1 cellular context compared by ENCODE assay signal in the genomic region with DNA sequence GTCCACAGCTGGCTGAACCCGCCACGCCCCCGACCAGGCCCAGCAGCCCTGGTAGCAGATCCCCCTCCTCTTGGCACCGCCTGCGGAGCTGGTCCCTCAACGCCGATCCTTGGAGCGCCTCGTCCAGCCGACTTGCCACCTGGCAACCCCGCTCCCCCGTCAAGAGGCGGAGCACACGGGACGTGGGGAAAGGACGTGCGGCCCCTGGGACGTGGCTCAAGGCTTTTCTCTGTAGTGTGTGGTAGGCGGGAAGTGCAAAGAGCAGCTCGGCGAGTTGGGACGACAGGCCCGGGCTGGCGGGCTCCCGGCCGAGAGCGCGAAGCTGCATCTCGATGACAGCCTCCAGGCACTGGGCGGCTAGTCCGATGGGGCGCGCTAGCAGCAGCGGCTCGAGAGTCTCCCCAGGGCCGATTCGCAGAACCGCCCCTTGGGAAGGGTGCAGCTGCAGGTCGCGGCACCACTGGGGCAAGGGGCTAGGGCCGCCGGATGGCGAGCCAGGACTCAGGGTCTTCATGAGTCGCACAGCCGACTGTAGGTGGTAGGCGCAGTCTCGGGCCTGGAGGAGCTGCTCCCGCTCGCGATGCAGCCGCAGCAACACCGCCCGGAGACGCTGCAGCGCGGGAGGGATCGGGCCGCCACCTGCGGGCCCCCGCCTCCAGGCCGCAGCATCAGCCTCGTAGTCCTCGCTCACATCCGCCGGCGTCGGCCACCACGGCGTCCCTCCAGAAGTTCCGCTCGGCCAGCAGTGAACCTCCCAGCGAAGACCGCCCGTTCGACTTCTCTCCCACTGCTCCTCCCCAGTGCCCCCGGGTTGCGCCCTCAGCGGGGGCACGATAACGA.
TF ChIP-seq lines count a peak whose summit lies in the region.

No MANE protein-coding gene starts in this region.

TF ChIP-seq in SK-N-SH treated with all-trans-retinoic acid at 6 μM for 48 hours, 23 proteins besides CTCF, POLR2A, EP300 and RAD21 (continued from another document):
- TF ChIP-seq, protein P1, sequence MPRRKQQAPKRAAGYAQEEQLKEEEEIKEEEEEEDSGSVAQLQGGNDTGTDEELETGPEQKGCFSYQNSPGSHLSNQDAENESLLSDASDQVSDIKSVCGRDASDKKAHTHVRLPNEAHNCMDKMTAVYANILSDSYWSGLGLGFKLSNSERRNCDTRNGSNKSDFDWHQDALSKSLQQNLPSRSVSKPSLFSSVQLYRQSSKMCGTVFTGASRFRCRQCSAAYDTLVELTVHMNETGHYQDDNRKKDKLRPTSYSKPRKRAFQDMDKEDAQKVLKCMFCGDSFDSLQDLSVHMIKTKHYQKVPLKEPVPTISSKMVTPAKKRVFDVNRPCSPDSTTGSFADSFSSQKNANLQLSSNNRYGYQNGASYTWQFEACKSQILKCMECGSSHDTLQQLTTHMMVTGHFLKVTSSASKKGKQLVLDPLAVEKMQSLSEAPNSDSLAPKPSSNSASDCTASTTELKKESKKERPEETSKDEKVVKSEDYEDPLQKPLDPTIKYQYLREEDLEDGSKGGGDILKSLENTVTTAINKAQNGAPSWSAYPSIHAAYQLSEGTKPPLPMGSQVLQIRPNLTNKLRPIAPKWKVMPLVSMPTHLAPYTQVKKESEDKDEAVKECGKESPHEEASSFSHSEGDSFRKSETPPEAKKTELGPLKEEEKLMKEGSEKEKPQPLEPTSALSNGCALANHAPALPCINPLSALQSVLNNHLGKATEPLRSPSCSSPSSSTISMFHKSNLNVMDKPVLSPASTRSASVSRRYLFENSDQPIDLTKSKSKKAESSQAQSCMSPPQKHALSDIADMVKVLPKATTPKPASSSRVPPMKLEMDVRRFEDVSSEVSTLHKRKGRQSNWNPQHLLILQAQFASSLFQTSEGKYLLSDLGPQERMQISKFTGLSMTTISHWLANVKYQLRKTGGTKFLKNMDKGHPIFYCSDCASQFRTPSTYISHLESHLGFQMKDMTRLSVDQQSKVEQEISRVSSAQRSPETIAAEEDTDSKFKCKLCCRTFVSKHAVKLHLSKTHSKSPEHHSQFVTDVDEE (CRISPR knock-in tag; IDR thresholded peaks at IDR 0.05) = no peak
- no peak for TF ChIP-seq BACH2 (CRISPR knock-in tag; IDR thresholded peaks at IDR 0.05; ENCODE audit: borderline replicate concordance)
- no peak for TF ChIP-seq ZNF565 (CRISPR knock-in tag; conservative IDR thresholded peaks at IDR 0.05; ENCODE audit: low read depth)
